Comparison of ENCODE assay signal across 9 cellular contexts in the genomic region with DNA sequence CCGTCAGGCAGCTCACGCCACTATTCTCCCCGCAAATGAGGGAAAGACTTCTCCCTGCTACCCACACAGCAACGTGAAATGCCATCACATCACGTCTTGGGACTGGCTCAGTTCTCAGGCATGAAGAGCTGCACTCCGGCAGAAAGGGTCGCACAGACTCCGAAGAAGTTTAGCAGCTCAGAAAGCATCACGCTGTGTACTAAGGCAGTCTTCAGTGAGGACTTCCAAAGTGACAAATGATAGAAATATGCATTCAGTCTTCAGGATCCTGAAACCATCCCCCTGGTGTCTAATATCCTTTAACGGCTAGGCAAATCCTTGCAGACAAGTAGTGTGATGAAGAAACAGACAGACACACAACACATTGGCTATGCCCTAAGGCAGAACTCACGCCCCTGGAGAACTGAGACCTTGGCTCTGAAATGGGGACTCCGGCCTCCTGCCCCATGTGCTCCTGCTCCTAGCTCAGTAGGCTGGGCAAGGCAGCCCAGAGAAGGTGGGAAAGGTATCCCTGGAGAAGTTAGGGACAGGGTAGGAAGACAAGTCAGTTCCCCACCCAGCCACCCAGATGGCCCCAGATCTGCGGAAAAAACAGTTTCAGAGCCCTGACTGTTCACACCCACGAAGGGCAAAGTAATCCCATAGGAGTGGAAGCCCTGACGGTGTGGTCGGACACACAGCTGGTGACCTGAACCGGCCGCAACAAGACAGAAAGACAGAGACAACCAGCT. TPM values are rescaled to one million over a fixed set of nuclear protein-coding genes. Genes with fewer than 3 reads are reported as not detected.
DNase-seq lines count a peak whose midpoint lies in the region; ATAC-seq, FAIRE-seq and TF ChIP-seq lines count a peak whose summit lies in the region.
"Had no signal": no experiment of that assay in that cellular context is flagged by ENCODE, and none has a peak within 500 bp of the region (broad histone marks: within the 10 kb centered on the region; RNA-seq: fewer than 3 reads in every experiment).

No MANE protein-coding gene starts in this region.

- H3K4me2 ChIP-seq in HepG2 (ENCODE audit: low read depth, low read length), result no peak overlapping the region

- H3K9me3 ChIP-seq in HepG2 (ENCODE audit: low read length), result no peaks in the 10 kb centered on the region
- H3K9me3 ChIP-seq in transverse colon, result no peaks in the 10 kb centered on the region

- ATAC-seq in activated CD8-positive, alpha-beta memory T cell treated with anti-CD3 and anti-CD28 coated beads, Interleukin-2, amount 10 ng/mL, durations not matched to agents 7 days and 5 days, result no peak
- ATAC-seq in activated naive CD8-positive, alpha-beta T cell treated with anti-CD3 and anti-CD28 coated beads, Interleukin-2, amount 10 ng/mL, durations not matched to agents 7 days and 5 days (ENCODE audit: low read depth), result no peak
- ATAC-seq in HepG2 (peak; percentile 19; the same call in 2 of the 3 replicates), GM21528 (IDR thresholded peaks at IDR 0.05; ENCODE audit: low FRiP score, unreplicated experiment) (no peak)

- TF ChIP-seq CTCF in HepG2 (CRISPR knock-in tag; IDR thresholded peaks at IDR 0.05), result no peak
- TF ChIP-seq CTCF in transverse colon (IDR thresholded peaks at IDR 0.05), result no peak

- no peak for DNase-seq in activated CD8-positive, alpha-beta memory T cell treated with anti-CD3 and anti-CD28 coated beads, Interleukin-2, amount 10 ng/mL, durations not matched to agents 7 days and 5 days
- DNase-seq in activated CD8-positive, alpha-beta memory T cell treated with anti-CD3 and anti-CD28 coated beads for 24 hours, result no peak
- DNase-seq in activated naive CD8-positive, alpha-beta T cell treated with anti-CD3 and anti-CD28 coated beads, Interleukin-2, amount 10 ng/mL, durations not matched to agents 7 days and 5 days, result no peak
- DNase-seq in HepG2 (ENCODE audit: low spot score) (no peak), transverse colon (peak; percentile 20), NCI-H2081 (lab: John Stamatoyannopoulos, UW) (no peak), GOT3 (lab: John Stamatoyannopoulos, UW) (no peak)

- H3K36me3 ChIP-seq in HepG2 (replicated peaks in 1 of 2; ENCODE audit: control insufficient read depth in 1 of 2, insufficient read depth in 2 of 2, low read length in 2 of 2), result no peaks in the 10 kb centered on the region
- no peaks in the 10 kb centered on the region for H3K36me3 ChIP-seq in transverse colon

- FAIRE-seq in HepG2 (lab: Jason Lieb, UNC), result no peak
- FAIRE-seq: GM18507 had no signal

- no peak for TF ChIP-seq RAD21 in HepG2 (CRISPR knock-in tag; IDR thresholded peaks at IDR 0.05)

- no peak overlapping the region for H3K9ac ChIP-seq in HepG2 (ENCODE audit: insufficient read depth, low read depth, low read length)

- no peak overlapping the region for H3K4me3 ChIP-seq in HepG2 (replicated peaks in 1 of 3; ENCODE audit: insufficient read depth in 1 of 3, low read depth in 2 of 3, low read length in 3 of 3)
- H3K4me3 ChIP-seq in transverse colon, result peak overlapping the region; percentile 73 to 93 (median 74)

- H3K4me3 Mint-ChIP-seq in activated CD8-positive, alpha-beta memory T cell treated with anti-CD3 and anti-CD28 coated beads, Interleukin-2, amount 10 ng/mL, durations not matched to agents 7 days and 5 days, result peak overlapping the region; percentile 99
- H3K4me3 Mint-ChIP-seq in activated naive CD8-positive, alpha-beta T cell treated with anti-CD3 and anti-CD28 coated beads, Interleukin-2, amount 10 ng/mL, durations not matched to agents 7 days and 5 days, result peak overlapping the region; percentile 93

- H3K27ac ChIP-seq in HepG2 (ENCODE audit: extremely low read length, insufficient read depth, low read length), result no peak overlapping the region
- H3K27ac ChIP-seq in transverse colon, result peak overlapping the region; percentile 77 to 89 (median 84)

- no peaks in the 10 kb centered on the region; the same call in 1 of the 2 replicates for H4K20me1 ChIP-seq in HepG2 (ENCODE audit: insufficient read depth, low read length)

- in situ Hi-C loops in HepG2 (cut with HindIII; ENCODE audit: extremely low pct_ligation_motif_present, low pct_unique_long_range_greater_than_20kb) (loop anchor here (10.0 to 25.0 kb wide), 2 partner anchors 194 to 607 kb away; no protein-coding TSS in a partner anchor), transverse colon (cut with MboI; ENCODE audit: low pct_ligation_motif_present in 1 of 4, low pct_unique_long_range_greater_than_20kb in 1 of 4, low sequenced_read_pairs in 3 of 4) (loop anchor here in 3 of 4 donors (10.0 to 25.0 kb wide), 3 partner anchors 207 to 274 kb away; no protein-coding TSS in a partner anchor)

- H3K36me3 Mint-ChIP-seq in activated CD8-positive, alpha-beta memory T cell treated with anti-CD3 and anti-CD28 coated beads, Interleukin-2, amount 10 ng/mL, durations not matched to agents 7 days and 5 days, result peaks cover 33% of the 10 kb centered on the region
- H3K36me3 Mint-ChIP-seq in activated naive CD8-positive, alpha-beta T cell treated with anti-CD3 and anti-CD28 coated beads, Interleukin-2, amount 10 ng/mL, durations not matched to agents 7 days and 5 days, result peaks cover 33% of the 10 kb centered on the region

- peak overlapping the region; percentile 81 for H3K27ac Mint-ChIP-seq in activated CD8-positive, alpha-beta memory T cell treated with anti-CD3 and anti-CD28 coated beads, Interleukin-2, amount 10 ng/mL, durations not matched to agents 7 days and 5 days
- peak overlapping the region; percentile 82 for H3K27ac Mint-ChIP-seq in activated naive CD8-positive, alpha-beta T cell treated with anti-CD3 and anti-CD28 coated beads, Interleukin-2, amount 10 ng/mL, durations not matched to agents 7 days and 5 days

- no peak overlapping the region for H2AFZ ChIP-seq in HepG2 (ENCODE audit: low read length)

- no TSS peak for BruUV-seq in HepG2 (replicated peaks; lab: Mats Ljungman, UMichigan)

- 20% methylated on average over 18 of the region's 18 CpGs for WGBS in HepG2 (ENCODE audit: low lambda C conversion rate)
- 22 to 25% methylated on average over 4 to 18 of the region's 18 CpGs for WGBS in transverse colon (ENCODE audit: low coverage in 1 of 2), 2 donors

- TF ChIP-seq EP300 in HepG2 (IDR thresholded peaks at IDR 0.05; ENCODE audit: low read depth in 2 of 2, low read length in 2 of 2) (no peak), HepG2 (CRISPR knock-in tag; IDR thresholded peaks at IDR 0.05; ENCODE audit: borderline replicate concordance) (no peak), transverse colon (IDR thresholded peaks at IDR 0.05; ENCODE audit: low read depth) (no peak)

- CTCF ChIA-PET in activated CD8-positive, alpha-beta memory T cell treated with anti-CD3 and anti-CD28 coated beads, Interleukin-2, amount 10 ng/mL, durations not matched to agents 7 days and 5 days (lab: Charles Lee), result interaction anchor here (0.7 to 5.7 kb wide), 11 partner anchors 18 to 275 kb away, joined by 3 to 39 read pairs (median 5); no protein-coding TSS in a partner anchor
- CTCF ChIA-PET in HepG2 (lab: Yijun Ruan, JAX; ENCODE audit: low intra/inter-chr PET ratio, low total read pairs), result no interaction called here

- no peaks in the 10 kb centered on the region for H3K79me2 ChIP-seq in HepG2 (ENCODE audit: insufficient read depth, low read length)

- H3K4me1 ChIP-seq in HepG2 (ENCODE audit: insufficient read depth, low read length), result no peaks in the 10 kb centered on the region
- peaks cover 16 to 43% (median 31%) of the 10 kb centered on the region in 4 donors for H3K4me1 ChIP-seq in transverse colon

- H3K9me3 Mint-ChIP-seq in activated CD8-positive, alpha-beta memory T cell treated with anti-CD3 and anti-CD28 coated beads, Interleukin-2, amount 10 ng/mL, durations not matched to agents 7 days and 5 days (ENCODE audit: low read depth), result no peaks in the 10 kb centered on the region
- H3K9me3 Mint-ChIP-seq in activated naive CD8-positive, alpha-beta T cell treated with anti-CD3 and anti-CD28 coated beads, Interleukin-2, amount 10 ng/mL, durations not matched to agents 7 days and 5 days, result no peaks in the 10 kb centered on the region

- H3K27me3 Mint-ChIP-seq in activated CD8-positive, alpha-beta memory T cell treated with anti-CD3 and anti-CD28 coated beads, Interleukin-2, amount 10 ng/mL, durations not matched to agents 7 days and 5 days, result peaks cover 11% of the 10 kb centered on the region
- peaks cover 2% of the 10 kb centered on the region for H3K27me3 Mint-ChIP-seq in activated naive CD8-positive, alpha-beta T cell treated with anti-CD3 and anti-CD28 coated beads, Interleukin-2, amount 10 ng/mL, durations not matched to agents 7 days and 5 days

- no peak for TF ChIP-seq POLR2A in HepG2 (IDR thresholded peaks at IDR 0.05; ENCODE audit: insufficient read depth in 1 of 2, low read depth in 2 of 2, low read length in 2 of 2)
- TF ChIP-seq POLR2A in transverse colon (IDR thresholded peaks at IDR 0.05), result no peak

- POLR2A ChIA-PET in activated naive CD8-positive, alpha-beta T cell treated with anti-CD3 and anti-CD28 coated beads, Interleukin-2, amount 10 ng/mL, durations not matched to agents 7 days and 5 days (lab: Charles Lee), result interaction anchor here (0.6 to 3.7 kb wide), 9 partner anchors 52 to 456 kb away, joined by 3 to 25 read pairs (median 5); no protein-coding TSS in a partner anchor
- POLR2A ChIA-PET in HepG2 (lab: Yijun Ruan, JAX), result interaction anchor here (0.6 kb wide), 1 partner anchor 21 kb away, joined by 3 read pairs; no protein-coding TSS in a partner anchor

- intact Hi-C loops in HepG2 (cut with micrococcal nuclease; ENCODE audit: unreplicated experiment) (no loop called here), transverse colon (cut with DNase I; ENCODE audit: low total_unique reads) (loop anchor here (10.0 kb wide), 3 partner anchors 54 to 274 kb away; no protein-coding TSS in a partner anchor)

- peaks cover 21 to 78% of the 10 kb centered on the region in 2 experiments for H3K27me3 ChIP-seq in HepG2 (ENCODE audit: control insufficient read depth in 1 of 2, insufficient read depth in 2 of 2, low read length in 2 of 2)
- no peaks in the 10 kb centered on the region for H3K27me3 ChIP-seq in transverse colon

- peaks cover 59% of the 10 kb centered on the region for H3K4me1 Mint-ChIP-seq in activated CD8-positive, alpha-beta memory T cell treated with anti-CD3 and anti-CD28 coated beads, Interleukin-2, amount 10 ng/mL, durations not matched to agents 7 days and 5 days
- H3K4me1 Mint-ChIP-seq in activated naive CD8-positive, alpha-beta T cell treated with anti-CD3 and anti-CD28 coated beads, Interleukin-2, amount 10 ng/mL, durations not matched to agents 7 days and 5 days, result peaks cover 40% of the 10 kb centered on the region

RNA-seq across cellular contexts. Expression of gene XYLT1, which starts 1.6 kb away (rescaled TPM):
- total RNA-seq in activated CD8-positive, alpha-beta memory T cell treated with anti-CD3 and anti-CD28 coated beads, Interleukin-2, amount 10 ng/mL, durations not matched to agents 7 days and 5 days, result 10 to 100 TPM; 35.7 to 40.9 TPM
- total RNA-seq in activated naive CD8-positive, alpha-beta T cell treated with anti-CD3 and anti-CD28 coated beads, Interleukin-2, amount 10 ng/mL, durations not matched to agents 7 days and 5 days, result 10 to 100 TPM; 53.6 to 56.7 TPM
- not detected in 2 replicates for total RNA-seq in HepG2 (2016; rRNA removed; fragmentation: Illumina TruSeq; extraction: Trizol)
- not detected in 2 replicates for total RNA-seq in HepG2 (2016; cell fraction: cytosol; rRNA removed; fragmentation: Illumina TruSeq; extraction: Trizol; ENCODE audit: low read depth)
- not detected in 2 replicates for total RNA-seq in HepG2 (2016; cell fraction: insoluble cytoplasmic fraction; rRNA removed; fragmentation: Illumina TruSeq; extraction: Trizol)
- total RNA-seq in HepG2 (2016; cell fraction: membrane; rRNA removed; fragmentation: Illumina TruSeq; extraction: Trizol), result not detected in 2 replicates
- total RNA-seq in HepG2 (2016; cell fraction: nucleus; rRNA removed; fragmentation: Illumina TruSeq; extraction: Trizol), result not detected in 2 replicates
- polyA plus RNA-seq in HepG2 (2011; rRNA removed), result not detected in 2 replicates
- polyA plus RNA-seq in HepG2 (2011; cell fraction: cytosol; rRNA removed), result under 0.01 TPM in 1 of 2 replicates, not detected in the other
- 0.02 TPM in 2 replicates for polyA plus RNA-seq in HepG2 (2011; cell fraction: nucleus; rRNA removed)
- not detected in 2 replicates for polyA plus RNA-seq in HepG2 (2012)
- not detected in 2 replicates for polyA plus RNA-seq in HepG2 (2016; cell fraction: cytosol; fragmentation: Illumina TruSeq; extraction: Trizol; ENCODE audit: low read depth)
- polyA plus RNA-seq in HepG2 (2016; cell fraction: insoluble cytoplasmic fraction; fragmentation: Illumina TruSeq; extraction: Trizol; ENCODE audit: low read depth), result not detected in 2 replicates
- polyA plus RNA-seq in HepG2 (2016; cell fraction: membrane; fragmentation: Illumina TruSeq; extraction: Trizol; ENCODE audit: low read depth), result not detected in 2 replicates
- polyA plus RNA-seq in HepG2 (2016; cell fraction: nucleus; fragmentation: Illumina TruSeq; extraction: Trizol; ENCODE audit: insufficient read depth, low read depth), result not detected in 2 replicates
- polyA minus RNA-seq in HepG2 (2011; rRNA and poly(A)+ RNA removed; ENCODE audit: low replicate concordance), result 0.89 TPM in 1 of 2 replicates, not detected in the other
- polyA minus RNA-seq in HepG2 (2011; cell fraction: cytosol; rRNA and poly(A)+ RNA removed), result not detected in 2 replicates
- not detected in 2 replicates for polyA minus RNA-seq in HepG2 (2011; cell fraction: nucleus; rRNA and poly(A)+ RNA removed)
- total RNA-seq in transverse colon, result 10 to 100 TPM; 22.3 to 44.6 (median 39.4) TPM

Comparison
In these comparisons a context has a peak if more than half of its experiments do, and no peak if none do; other contexts are left out.
1. H3K4me3 ChIP-seq: peak in transverse colon (4 of 4); none in HepG2 (0 of 3).
2. RNA of gene XYLT1, which starts 1.6 kb away (total RNA-seq): 53.6 to 56.7 TPM in activated naive CD8-positive, alpha-beta T cell treated with anti-CD3 and anti-CD28 coated beads, Interleukin-2, amount 10 ng/mL, durations not matched to agents 7 days and 5 days, 22.3 to 44.6 TPM in transverse colon and 35.7 to 40.9 TPM in activated CD8-positive, alpha-beta memory T cell treated with anti-CD3 and anti-CD28 coated beads, Interleukin-2, amount 10 ng/mL, durations not matched to agents 7 days and 5 days; not detected in HepG2; every median in the first group is over 10 times any median in the second.